Comparison of ENCODE assay signal across 1 cellular context in genomic region chr12:33718631-33719030, GRCh38.
TF ChIP-seq lines count a peak whose summit lies in the region.

No MANE protein-coding gene starts in this region.

TF ChIP-seq in K562, 482 proteins besides CTCF, POLR2A, EP300 and RAD21 (continued from another document):
- TF ChIP-seq FOXO4 (CRISPR knock-in tag; IDR thresholded peaks at IDR 0.05): no peak
- no peak for TF ChIP-seq ZBTB17 (CRISPR knock-in tag; IDR thresholded peaks at IDR 0.05)
- no peak for TF ChIP-seq NFE2L1 (tag; IDR thresholded peaks at IDR 0.05; ENCODE audit: borderline replicate concordance, low read depth)
- no peak for TF ChIP-seq ZFP1 (CRISPR knock-in tag; IDR thresholded peaks at IDR 0.05)
- TF ChIP-seq CREB5 (CRISPR knock-in tag; IDR thresholded peaks at IDR 0.05): no peak
TF ChIP-seq in K562: peak in this region for 0.
